In genomic region chr2:203936535-203936934, GRCh38 we compare ENCODE assay signal across 21 cellular contexts. TPM values are rescaled to one million over a fixed set of nuclear protein-coding genes. Genes with fewer than 3 reads are reported as not detected.
DNase-seq lines count a peak whose midpoint lies in the region; ATAC-seq and FAIRE-seq lines count a peak whose summit lies in the region.
"Had no signal": no experiment of that assay in that cellular context is flagged by ENCODE, and none has a peak within 500 bp of the region (broad histone marks: within the 10 kb centered on the region; RNA-seq: fewer than 3 reads in every experiment).

TSS of gene ICOS (plus strand) at chr2:203936763. CDS start at chr2:203936815, 52 bp downstream.

- ATAC-seq in GM21423 (IDR thresholded peaks at IDR 0.05; ENCODE audit: unreplicated experiment) (no peak), GM21360 (IDR thresholded peaks at IDR 0.05; ENCODE audit: unreplicated experiment) (no peak), HG02981 (IDR thresholded peaks at IDR 0.05; ENCODE audit: unreplicated experiment) (no peak)
- ATAC-seq: gastroesophageal sphincter, K562, WTC11 had no signal

- H3K27ac Mint-ChIP-seq in activated CD4-positive, alpha-beta memory T cell treated with anti-CD3 and anti-CD28 coated beads, Interleukin-2, amount 10 ng/mL, durations not matched to agents 7 days and 5 days = peak within 1 kb of the TSS; percentile 92
- H3K27ac Mint-ChIP-seq: WTC11 had no signal

- DNase-seq in CD1c-positive myeloid dendritic cell (ENCODE audit: extremely low spot score) (peak; percentile 25), GM19239 (ENCODE audit: insufficient read length, low spot score) (no peak), foreskin melanocyte (peak; percentile 73), AG08395 (ENCODE audit: low spot score) (no peak)
- DNase-seq in activated CD4-positive, alpha-beta memory T cell treated with anti-CD3 and anti-CD28 coated beads, Interleukin-2, amount 10 ng/mL, durations not matched to agents 7 days and 5 days = peak; percentile 69
- DNase-seq: AML-193, DMS53, mesendoderm, NCI-H1417 treated with DMSO at 0.1 percent for 48 hours, NCI-H446, SK-N-SH, substantia nigra had no signal

- H3K4me1 Mint-ChIP-seq in activated CD4-positive, alpha-beta memory T cell treated with anti-CD3 and anti-CD28 coated beads, Interleukin-2, amount 10 ng/mL, durations not matched to agents 7 days and 5 days = peaks cover 57% of the 10 kb centered on the region

- POLR2A ChIA-PET in activated CD4-positive, alpha-beta memory T cell treated with anti-CD3 and anti-CD28 coated beads, Interleukin-2, amount 10 ng/mL, durations not matched to agents 7 days and 5 days (lab: Charles Lee) = interaction anchor here (0.7 to 8.3 kb wide), 15 partner anchors 10 to 229 kb away, joined by 3 to 150 read pairs (median 4); partner anchors contain the start of genes CD28 and CTLA4

- no peaks in the 10 kb centered on the region for H3K9me3 Mint-ChIP-seq in activated CD4-positive, alpha-beta memory T cell treated with anti-CD3 and anti-CD28 coated beads, Interleukin-2, amount 10 ng/mL, durations not matched to agents 7 days and 5 days

- CTCF ChIA-PET in activated CD4-positive, alpha-beta memory T cell treated with anti-CD3 and anti-CD28 coated beads, Interleukin-2, amount 10 ng/mL, durations not matched to agents 7 days and 5 days (lab: Charles Lee) = no interaction called here

- peak; percentile 39 for FAIRE-seq in GM19239 (lab: Jason Lieb, UNC)
- FAIRE-seq: endothelial cell of umbilical vein, H1, K562 had no signal

- no peaks in the 10 kb centered on the region for H3K27me3 Mint-ChIP-seq in activated CD4-positive, alpha-beta memory T cell treated with anti-CD3 and anti-CD28 coated beads, Interleukin-2, amount 10 ng/mL, durations not matched to agents 7 days and 5 days

- H3K4me3 Mint-ChIP-seq in activated CD4-positive, alpha-beta memory T cell treated with anti-CD3 and anti-CD28 coated beads, Interleukin-2, amount 10 ng/mL, durations not matched to agents 7 days and 5 days = peak within 1 kb of the TSS; percentile 98
- H3K4me3 Mint-ChIP-seq: WTC11 had no signal

- H3K36me3 Mint-ChIP-seq in activated CD4-positive, alpha-beta memory T cell treated with anti-CD3 and anti-CD28 coated beads, Interleukin-2, amount 10 ng/mL, durations not matched to agents 7 days and 5 days (ENCODE audit: low read depth) = peaks cover 49% of the 10 kb centered on the region
- H3K36me3 Mint-ChIP-seq: WTC11 had no signal

RNA-seq across cellular contexts. Expression of gene ICOS, which starts in this region (rescaled TPM):
- 10 to 100 TPM; 61.8 to 63.0 TPM for total RNA-seq in activated CD4-positive, alpha-beta memory T cell treated with anti-CD3 and anti-CD28 coated beads, Interleukin-2, amount 10 ng/mL, durations not matched to agents 7 days and 5 days
- total RNA-seq: cerebellum, endothelial cell of umbilical vein, H1, K562 had no signal

Comparison
In these comparisons a context has a peak if more than half of its experiments do, and no peak if none do; other contexts are left out.
1. DNase-seq: peak in CD1c-positive myeloid dendritic cell (single experiment), activated CD4-positive, alpha-beta memory T cell treated with anti-CD3 and anti-CD28 coated beads, Interleukin-2, amount 10 ng/mL, durations not matched to agents 7 days and 5 days (single experiment) and foreskin melanocyte (single experiment); none in GM19239 (single experiment) and AG08395 (single experiment).